In genomic region chr6:98921038-98921437, GRCh38 we compare ENCODE assay signal across 13 cellular contexts. TPM values are rescaled to one million over a fixed set of nuclear protein-coding genes. Genes with fewer than 3 reads are reported as not detected.
DNase-seq lines count a peak whose midpoint lies in the region; ATAC-seq and TF ChIP-seq lines count a peak whose summit lies in the region.
"Had no signal": no experiment of that assay in that cellular context is flagged by ENCODE, and none has a peak within 500 bp of the region (broad histone marks: within the 10 kb centered on the region; RNA-seq: fewer than 3 reads in every experiment).

No MANE protein-coding gene starts in this region.

- no peak overlapping the region for H3K4me3 Mint-ChIP-seq in WTC11
- H3K4me3 Mint-ChIP-seq in activated naive CD4-positive, alpha-beta T cell treated with anti-CD3 and anti-CD28 coated beads, Interleukin-2, amount 10 ng/mL, durations not matched to agents 7 days and 5 days, result no peak overlapping the region
- H3K4me3 Mint-ChIP-seq: central memory CD8-positive, alpha-beta T cell had no signal

- in situ Hi-C loops in brain microvascular endothelial cell (cut with HindIII; ENCODE audit: low pct_ligation_motif_present, low sequenced_read_pairs), result no loop called here

- CTCF ChIA-PET in WTC11 (lab: Charles Lee) (no interaction called here), PC-9 (lab: Charles Lee) (no interaction called here)
- CTCF ChIA-PET in activated naive CD4-positive, alpha-beta T cell treated with anti-CD3 and anti-CD28 coated beads, Interleukin-2, amount 10 ng/mL, durations not matched to agents 7 days and 5 days (lab: Charles Lee), result no interaction called here

- intact Hi-C loops in PC-9 (cut with micrococcal nuclease; ENCODE audit: unreplicated experiment), result no loop called here

- H3K4me2 ChIP-seq in PC-9, result no peak overlapping the region

- POLR2A ChIA-PET in WTC11 (lab: Charles Lee), result interaction anchor here (1.0 kb wide), 1 partner anchor 27 kb away, joined by 3 read pairs; the partner anchor contains the start of gene FBXL4
- POLR2A ChIA-PET in PC-9 (lab: Charles Lee; ENCODE audit: unreplicated experiment), result no interaction called here

- no peak overlapping the region for H2AFZ ChIP-seq in PC-9

- no peaks in the 10 kb centered on the region for H3K9me3 ChIP-seq in PC-9 (ENCODE audit: insufficient read depth, low read depth)
- H3K9me3 ChIP-seq: left lung, ovary had no signal

- H3K4me3 ChIP-seq in brain microvascular endothelial cell (ENCODE audit: low read depth, low read length), result no peak overlapping the region
- H3K4me3 ChIP-seq in PC-9, result no peak overlapping the region
- H3K4me3 ChIP-seq: left lung, ovary had no signal

- H3K27ac ChIP-seq in brain microvascular endothelial cell (no peak overlapping the region), PC-9 (no peak overlapping the region)
- H3K27ac ChIP-seq: left lung, ovary had no signal

- no peaks in the 10 kb centered on the region for H3K27me3 Mint-ChIP-seq in WTC11 (ENCODE audit: low read depth)
- no peaks in the 10 kb centered on the region for H3K27me3 Mint-ChIP-seq in activated naive CD4-positive, alpha-beta T cell treated with anti-CD3 and anti-CD28 coated beads, Interleukin-2, amount 10 ng/mL, durations not matched to agents 7 days and 5 days
- H3K27me3 Mint-ChIP-seq: central memory CD8-positive, alpha-beta T cell had no signal

- H3K27ac Mint-ChIP-seq in WTC11, result no peak overlapping the region
- H3K27ac Mint-ChIP-seq in activated naive CD4-positive, alpha-beta T cell treated with anti-CD3 and anti-CD28 coated beads, Interleukin-2, amount 10 ng/mL, durations not matched to agents 7 days and 5 days, result no peak overlapping the region

- H3K27me3 ChIP-seq in brain microvascular endothelial cell (replicated peaks) (no peaks in the 10 kb centered on the region), PC-9 (ENCODE audit: insufficient read depth, low read depth) (no peaks in the 10 kb centered on the region)
- H3K27me3 ChIP-seq: left lung, ovary had no signal

- DNase-seq in brain microvascular endothelial cell (peak; percentile 4), WTC11 (ENCODE audit: low spot score) (no peak), NCI-H82 (lab: John Stamatoyannopoulos, UW) (no peak), PC-9 (no peak)
- DNase-seq in activated naive CD4-positive, alpha-beta T cell treated with anti-CD3 and anti-CD28 coated beads, Interleukin-2, amount 10 ng/mL, durations not matched to agents 7 days and 5 days, result no peak
- DNase-seq: activated T-cell treated with anti-CD3 and anti-CD28 coated beads, Interleukin-2, amount 50 U/mL, for 1 hour; DMS153; left lung; ovary had no signal

- ATAC-seq in GM18520 (IDR thresholded peaks at IDR 0.05; ENCODE audit: unreplicated experiment), result peak; percentile 80
- peak; percentile 94 for ATAC-seq in GM21447 (IDR thresholded peaks at IDR 0.05; ENCODE audit: unreplicated experiment)
- ATAC-seq in HG03095 (IDR thresholded peaks at IDR 0.05; ENCODE audit: unreplicated experiment), result peak; percentile 89
- ATAC-seq in WTC11, result no peak
- ATAC-seq: left lung had no signal

- no peaks in the 10 kb centered on the region for H3F3A ChIP-seq in PC-9 (ENCODE audit: insufficient read depth, low read depth)

- H4K20me1 ChIP-seq in PC-9 (ENCODE audit: insufficient read depth), result no peaks in the 10 kb centered on the region

- H3K36me3 ChIP-seq in brain microvascular endothelial cell (replicated peaks), result no peaks in the 10 kb centered on the region
- peaks cover 6% of the 10 kb centered on the region for H3K36me3 ChIP-seq in PC-9 (ENCODE audit: low read depth)
- H3K36me3 ChIP-seq: ovary had no signal

- peaks cover 24% of the 10 kb centered on the region for H3K4me1 Mint-ChIP-seq in WTC11
- peaks cover 6% of the 10 kb centered on the region for H3K4me1 Mint-ChIP-seq in activated naive CD4-positive, alpha-beta T cell treated with anti-CD3 and anti-CD28 coated beads, Interleukin-2, amount 10 ng/mL, durations not matched to agents 7 days and 5 days

- BruUV-seq in PC-9 (replicated peaks; lab: Mats Ljungman, UMichigan), result no TSS peak

- peaks cover 6% of the 10 kb centered on the region; the same call in 1 of the 2 replicates for H3K36me3 Mint-ChIP-seq in WTC11
- peaks cover 11% of the 10 kb centered on the region for H3K36me3 Mint-ChIP-seq in activated naive CD4-positive, alpha-beta T cell treated with anti-CD3 and anti-CD28 coated beads, Interleukin-2, amount 10 ng/mL, durations not matched to agents 7 days and 5 days

- TF ChIP-seq CTCF in brain microvascular endothelial cell (IDR thresholded peaks at IDR 0.05; ENCODE audit: low read depth, low read length, missing control alignments), result no peak
- no peak for TF ChIP-seq CTCF in WTC11 (IDR thresholded peaks at IDR 0.05)
- TF ChIP-seq CTCF in PC-9 (conservative IDR thresholded peaks at IDR 0.05), result no peak

- no peaks in the 10 kb centered on the region; the same call in 1 of the 2 replicates for H3K79me2 ChIP-seq in PC-9 (ENCODE audit: low read depth)

- no peaks in the 10 kb centered on the region for H3K9me3 Mint-ChIP-seq in WTC11
- H3K9me3 Mint-ChIP-seq in activated naive CD4-positive, alpha-beta T cell treated with anti-CD3 and anti-CD28 coated beads, Interleukin-2, amount 10 ng/mL, durations not matched to agents 7 days and 5 days, result no peaks in the 10 kb centered on the region
- H3K9me3 Mint-ChIP-seq: central memory CD8-positive, alpha-beta T cell had no signal

- H3K9me2 ChIP-seq in PC-9 (ENCODE audit: insufficient read depth), result no peaks in the 10 kb centered on the region

- no peaks in the 10 kb centered on the region for H3K4me1 ChIP-seq in PC-9 (replicated peaks; ENCODE audit: insufficient read depth)
- H3K4me1 ChIP-seq: left lung had no signal

TF ChIP-seq in WTC11, 78 proteins besides CTCF, POLR2A, EP300 and RAD21 (continues in another document):
- TF ChIP-seq ZNF532 (CRISPR knock-in tag; IDR thresholded peaks at IDR 0.05; ENCODE audit: borderline replicate concordance) (no peak), ZNF423 (CRISPR knock-in tag; IDR thresholded peaks at IDR 0.05) (no peak), CREB1 (CRISPR knock-in tag; IDR thresholded peaks at IDR 0.05) (no peak), TCF7 (CRISPR knock-in tag; IDR thresholded peaks at IDR 0.05; ENCODE audit: low read depth) (no peak), MAX (CRISPR knock-in tag; IDR thresholded peaks at IDR 0.05) (no peak), ZNF416 (CRISPR knock-in tag; IDR thresholded peaks at IDR 0.05) (no peak), MYBL2 (CRISPR knock-in tag; IDR thresholded peaks at IDR 0.05) (no peak), PREB (CRISPR knock-in tag; IDR thresholded peaks at IDR 0.05; ENCODE audit: borderline replicate concordance) (no peak), USF2 (CRISPR knock-in tag; IDR thresholded peaks at IDR 0.05) (no peak), ZNF138 (CRISPR knock-in tag; conservative IDR thresholded peaks at IDR 0.05) (no peak), EMX1 (CRISPR knock-in tag; IDR thresholded peaks at IDR 0.05) (no peak)

RNA-seq across cellular contexts. Expression of gene FBXL4, which starts 26.7 kb away (rescaled TPM):
- total RNA-seq in WTC11 (2021) (10.3 to 12.6 TPM (median 11.4 TPM) in 3 replicates), PC-9 (2021) (13.9 and 15.1 TPM in 2 replicates)
